ENCODE assay signal across 15 cellular contexts in the genomic region with DNA sequence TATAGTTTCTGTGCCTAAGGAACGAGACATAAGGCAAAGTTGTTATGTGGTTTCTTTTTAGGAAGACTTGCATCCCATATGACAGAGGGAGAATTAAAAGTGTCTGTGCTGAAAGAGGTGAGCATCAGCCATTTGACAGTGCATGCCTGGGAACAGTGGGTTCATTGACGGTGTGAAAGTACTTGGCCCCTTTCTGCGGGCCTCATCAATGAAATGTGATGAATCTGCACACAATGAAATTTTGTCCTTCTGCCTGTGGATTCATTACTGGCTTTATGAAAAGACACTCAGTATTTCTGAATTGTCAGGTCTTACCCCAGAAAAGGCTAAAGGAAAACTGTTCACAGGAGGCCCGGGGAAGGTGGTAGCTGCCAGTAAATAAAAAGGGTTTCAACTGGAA.
"Had no signal": no experiment of that assay in that cellular context is flagged by ENCODE, and none has a peak within 500 bp of the region (broad histone marks: within the 10 kb centered on the region; RNA-seq: fewer than 3 reads in every experiment).

No MANE protein-coding gene starts in this region.

- H3K9me3 Mint-ChIP-seq: natural killer cell had no signal

- H3K27me3 ChIP-seq: foreskin keratinocyte, right atrium auricular region, upper lobe of left lung had no signal

- H3K4me3 Mint-ChIP-seq: natural killer cell had no signal

- H3K36me3 Mint-ChIP-seq: natural killer cell had no signal

- H3K27ac ChIP-seq: foreskin keratinocyte, right atrium auricular region, upper lobe of left lung had no signal

- ATAC-seq: foreskin keratinocyte, left ventricle myocardium superior, natural killer cell had no signal

- DNase-seq: activated effector memory CD4-positive, alpha-beta T cell treated with anti-CD3 and anti-CD28 coated beads, Interleukin-2, amount 50 U/mL, for 16 hours; activated T-cell treated with anti-CD3 and anti-CD28 coated beads, Interleukin-2, amount 50 U/mL, for 1 hour; aorta; cerebellar nuclear complex; effector CD8-positive, alpha-beta T cell; foreskin keratinocyte; kidney glomerular epithelial cell; left ventricle myocardium superior; mesenchymal stem cell; natural killer cell; SHP77 treated with DMSO at 0.1 percent for 48 hours; stimulated activated CD4-positive, alpha-beta T cell treated with anti-CD3 and anti-CD28 coated beads, Interleukin-2, amount 100 ng/mL, for 48 hours; stimulated activated naive CD4-positive, alpha-beta T cell; upper lobe of left lung had no signal

- H3K4me1 ChIP-seq: foreskin keratinocyte, upper lobe of left lung had no signal

- H3K9me3 ChIP-seq: right atrium auricular region, upper lobe of left lung had no signal

- H3K4me3 ChIP-seq: right atrium auricular region, upper lobe of left lung had no signal

- H3K36me3 ChIP-seq: right atrium auricular region, upper lobe of left lung had no signal
